11 cellular contexts compared by ENCODE assay signal in genomic region chrX:67604979-67605703, GRCh38.
A peak's percentile ranks its signal among the peaks of the same experiment; 100 is the strongest.
DNase-seq lines count a peak whose midpoint lies in the region; ATAC-seq and TF ChIP-seq lines count a peak whose summit lies in the region.
"Had no signal": no experiment of that assay in that cellular context is flagged by ENCODE, and none has a peak within 500 bp of the region (broad histone marks: within the 10 kb centered on the region; RNA-seq: fewer than 3 reads in every experiment).

No MANE protein-coding gene starts in this region.

- H3K4me3 ChIP-seq in brain microvascular endothelial cell (ENCODE audit: low read depth, low read length) (no peak overlapping the region), left lung (no peak overlapping the region), WERI-Rb-1 (ENCODE audit: low read depth, low read length) (no peak overlapping the region)

- no peaks in the 10 kb centered on the region for H3K27me3 ChIP-seq in brain microvascular endothelial cell (replicated peaks)
- H3K27me3 ChIP-seq in left lung, result no peaks in the 10 kb centered on the region
- peaks cover 9% of the 10 kb centered on the region for H3K27me3 ChIP-seq in WERI-Rb-1 (ENCODE audit: insufficient read depth, low read depth, severe bottlenecking)

- ATAC-seq in HG03175 (IDR thresholded peaks at IDR 0.05; ENCODE audit: unreplicated experiment) (peak; percentile 51), left lung (peak; percentile 60)

- TF ChIP-seq POLR2A in erythroblast (IDR thresholded peaks at IDR 0.05; ENCODE audit: low read length), result no peak

- in situ Hi-C loops in brain microvascular endothelial cell (cut with HindIII; ENCODE audit: low pct_ligation_motif_present, low sequenced_read_pairs), result no loop called here

- TF ChIP-seq CTCF in brain microvascular endothelial cell (IDR thresholded peaks at IDR 0.05; ENCODE audit: low read depth, low read length, missing control alignments) (peak; percentile 38), left lung (IDR thresholded peaks at IDR 0.05) (no peak), WERI-Rb-1 (IDR thresholded peaks at IDR 0.05; ENCODE audit: low read depth, low read length) (no peak)

- peak; percentile 98 for DNase-seq in EH (ENCODE audit: low read depth)
- peak; percentile 80 for DNase-seq in brain microvascular endothelial cell
- DNase-seq in left lung, result no peak
- no peak for DNase-seq in erythroblast (lab: John Stamatoyannopoulos, UW)
- DNase-seq in activated naive CD4-positive, alpha-beta T cell treated with anti-CD3 and anti-CD28 coated beads, Interleukin-2, amount 50 U/mL, for 16 hours, result no peak
- DNase-seq in NAMALWA (ENCODE audit: low spot score), result no peak
- DNase-seq in WERI-Rb-1, result no peak
- DNase-seq: midbrain, NCI-H2107 had no signal

- H3K4me1 ChIP-seq in left lung, result no peaks in the 10 kb centered on the region

- intact Hi-C loops in left lung (cut with DNase I), result no loop called here

- H3K27ac ChIP-seq in brain microvascular endothelial cell (peak overlapping the region; percentile 59), left lung (no peak overlapping the region), WERI-Rb-1 (no peak overlapping the region)
- H3K27ac ChIP-seq: VCaP had no signal

- H3K36me3 ChIP-seq in brain microvascular endothelial cell (replicated peaks) (no peaks in the 10 kb centered on the region), left lung (no peaks in the 10 kb centered on the region), WERI-Rb-1 (no peaks in the 10 kb centered on the region)

- no peaks in the 10 kb centered on the region for H3K9me3 ChIP-seq in left lung
- H3K9me3 ChIP-seq in WERI-Rb-1 (ENCODE audit: severe bottlenecking), result no peaks in the 10 kb centered on the region

Comparison
In these comparisons a context has a peak if more than half of its experiments do, and no peak if none do; other contexts are left out.
1. DNase-seq: peak in EH (single experiment) and brain microvascular endothelial cell (single experiment); none in left lung (0 of 2), erythroblast (0 of 2), activated naive CD4-positive, alpha-beta T cell treated with anti-CD3 and anti-CD28 coated beads, Interleukin-2, amount 50 U/mL, for 16 hours (single experiment), NAMALWA (single experiment) and WERI-Rb-1 (single experiment).